ENCODE assay signal across 1 cellular context in the genomic region with DNA sequence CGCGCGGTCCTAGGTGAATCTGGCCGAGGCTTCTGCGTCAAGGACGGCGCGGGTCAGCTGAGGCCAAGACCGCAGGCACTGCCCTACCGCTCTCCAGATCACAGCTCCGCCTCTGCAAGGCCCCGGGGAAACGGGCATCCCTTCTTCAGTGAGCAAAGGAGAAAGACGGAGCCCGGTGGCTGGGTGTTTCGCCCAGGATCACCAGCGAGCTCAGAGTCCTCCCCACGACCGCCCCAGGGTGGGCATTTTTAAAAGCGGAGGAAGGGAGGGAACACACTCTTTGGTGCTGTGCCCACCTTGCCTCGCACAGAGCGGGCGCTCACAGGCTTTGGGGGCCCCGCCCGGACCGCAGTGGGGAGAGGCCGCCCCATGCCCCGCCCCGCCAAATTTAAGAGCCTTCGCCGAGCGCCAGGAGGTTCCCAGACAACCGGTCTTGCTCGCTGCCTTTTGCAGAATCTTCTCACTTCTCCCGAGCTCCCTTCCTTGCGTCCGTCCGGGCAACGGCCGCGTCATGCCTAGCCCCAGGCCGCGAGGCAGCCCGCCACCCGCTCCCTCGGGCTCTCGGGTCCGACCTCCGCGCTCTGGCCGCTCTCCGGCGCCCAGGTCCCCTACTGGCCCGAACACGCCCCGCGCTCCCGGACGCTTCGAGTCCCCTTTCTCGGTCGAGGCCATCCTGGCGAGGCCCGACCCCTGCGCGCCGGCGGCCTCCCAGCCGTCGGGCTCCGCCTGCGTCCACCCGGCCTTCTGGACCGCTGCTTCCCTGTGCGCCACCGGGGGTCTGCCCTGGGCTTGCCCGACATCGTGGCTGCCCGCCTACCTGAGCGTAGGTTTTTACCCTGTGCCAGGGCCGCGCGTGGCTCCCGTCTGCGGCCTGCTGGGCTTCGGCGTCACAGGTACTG.
TF ChIP-seq lines count a peak whose summit lies in the region.

Gene NOTO, plus strand, starts transcription at position 419 of the 899 bp plus-strand sequence. Its CDS starts 93 bp downstream, at position 512.

TF ChIP-seq in H1, 55 proteins besides CTCF, POLR2A, EP300 and RAD21:
- TF ChIP-seq CBX8 (IDR thresholded peaks at IDR 0.05; ENCODE audit: borderline replicate concordance, low read depth, low read length) (no peak), TBP (IDR thresholded peaks at IDR 0.05; ENCODE audit: low read depth, low read length) (no peak), USF2 (IDR thresholded peaks at IDR 0.05; ENCODE audit: low read length) (no peak), SP1 (IDR thresholded peaks at IDR 0.05; ENCODE audit: low read depth, low read length) (no peak), RFX5 (IDR thresholded peaks at IDR 0.05; ENCODE audit: borderline replicate concordance, low read depth, low read length) (no peak), BCL11A (IDR thresholded peaks at IDR 0.05; ENCODE audit: low read depth in 2 of 2, low read length in 2 of 2) (no peak), TAF1 (IDR thresholded peaks at IDR 0.05; ENCODE audit: low read depth, low read length) (0 out of 2 replicates have a peak, but pooled peaks have one; percentile 13), RXRA (IDR thresholded peaks at IDR 0.05; ENCODE audit: insufficient read depth, low read depth, low read length) (no peak), SAP30 (IDR thresholded peaks at IDR 0.05; ENCODE audit: insufficient read depth, insufficient replicate concordance, low read length) (no peak), FOSL1 (IDR thresholded peaks at IDR 0.05; ENCODE audit: insufficient read depth, low read depth, low read length) (no peak), MAFK (IDR thresholded peaks at IDR 0.05; ENCODE audit: low read depth, low read length) (no peak), JUN (IDR thresholded peaks at IDR 0.05; ENCODE audit: low read depth, low read length) (no peak), BACH1 (IDR thresholded peaks at IDR 0.05; ENCODE audit: low read length) (no peak), SP4 (IDR thresholded peaks at IDR 0.05; ENCODE audit: low read length) (no peak), TEAD4 (IDR thresholded peaks at IDR 0.05; ENCODE audit: low read depth, low read length) (no peak), POLR2AphosphoS5 (IDR thresholded peaks at IDR 0.05; ENCODE audit: low read depth, low read length) (no peak), SRF (IDR thresholded peaks at IDR 0.05; ENCODE audit: low read depth, low read length) (no peak), CHD1 (IDR thresholded peaks at IDR 0.05; ENCODE audit: low read depth, low read length) (no peak), KDM5A (IDR thresholded peaks at IDR 0.05; ENCODE audit: low read length) (no peak), E2F6 (IDR thresholded peaks at IDR 0.05) (no peak; the same call in none of the 2 replicates), YY1 (IDR thresholded peaks at IDR 0.05; ENCODE audit: low read depth, low read length) (no peak), SP2 (IDR thresholded peaks at IDR 0.05; ENCODE audit: low read length) (no peak), ASH2L (IDR thresholded peaks at IDR 0.05; ENCODE audit: low read length) (peak; percentile 79), ATF2 (IDR thresholded peaks at IDR 0.05; ENCODE audit: low read length) (no peak), GABPA (IDR thresholded peaks at IDR 0.05; ENCODE audit: borderline replicate concordance, insufficient read depth, low read length) (no peak), MAX (IDR thresholded peaks at IDR 0.05) (peak; percentile 48), TAF7 (optimal IDR thresholded peaks at IDR 0.05; ENCODE audit: borderline replicate concordance, low read depth, low read length) (no peak), GTF2F1 (IDR thresholded peaks at IDR 0.05; ENCODE audit: borderline replicate concordance, low read depth, low read length) (no peak), SIN3A (conservative IDR thresholded peaks at IDR 0.05 in 1 of 2, IDR thresholded peaks at IDR 0.05 in 1 of 2; ENCODE audit: low read depth in 1 of 2, low read length in 2 of 2) (no peak; a peak in 1 of 4 replicates), RNF2 (IDR thresholded peaks at IDR 0.05; ENCODE audit: borderline replicate concordance, low read depth, low read length, missing control alignments, poor library complexity, severe bottlenecking) (no peak), CTBP2 (IDR thresholded peaks at IDR 0.05; ENCODE audit: borderline replicate concordance, insufficient read depth, insufficient read length, low read length) (no peak), SIRT6 (IDR thresholded peaks at IDR 0.05; ENCODE audit: low read length) (no peak), POU5F1 (IDR thresholded peaks at IDR 0.05; ENCODE audit: low read depth, low read length) (no peak), TCF12 (IDR thresholded peaks at IDR 0.05; ENCODE audit: low read depth, low read length) (no peak), ATF3 (IDR thresholded peaks at IDR 0.05; ENCODE audit: insufficient read depth, low read depth, low read length) (no peak), EZH2 (IDR thresholded peaks at IDR 0.05; ENCODE audit: low read depth, low read length, severe bottlenecking) (peak; percentile 89), RBBP5 (IDR thresholded peaks at IDR 0.05; ENCODE audit: borderline replicate concordance, low read depth, low read length) (peak; percentile 54; the same call in 1 of the 2 replicates), HDAC6 (IDR thresholded peaks at IDR 0.05; ENCODE audit: low read depth, low read length) (no peak), ZNF274 (IDR thresholded peaks at IDR 0.05; ENCODE audit: borderline replicate concordance, extremely low read depth, low read length) (no peak), NANOG (IDR thresholded peaks at IDR 0.05; ENCODE audit: insufficient read depth, low read depth, low read length, poor library complexity, severe bottlenecking) (no peak), BRCA1 (IDR thresholded peaks at IDR 0.05; ENCODE audit: low read depth, low read length) (no peak), CHD2 (IDR thresholded peaks at IDR 0.05; ENCODE audit: low read length) (no peak), KDM1A (IDR thresholded peaks at IDR 0.05; ENCODE audit: borderline replicate concordance, low read length) (no peak), EGR1 (IDR thresholded peaks at IDR 0.05; ENCODE audit: borderline replicate concordance, low read depth, low read length) (no peak), JUND (IDR thresholded peaks at IDR 0.05; ENCODE audit: low read length) (no peak), KDM4A (IDR thresholded peaks at IDR 0.05; ENCODE audit: low read depth, low read length, severe bottlenecking) (peak; percentile 96), SUZ12 (IDR thresholded peaks at IDR 0.05; ENCODE audit: low read length) (0 out of 2 replicates have a peak, but pooled peaks have one; percentile 89), HDAC2 (IDR thresholded peaks at IDR 0.05; ENCODE audit: borderline replicate concordance in 1 of 2, low read depth in 2 of 2, low read length in 2 of 2) (no peak), PHF8 (conservative IDR thresholded peaks at IDR 0.05; ENCODE audit: low read depth, low read length) (0 out of 2 replicates have a peak, but pooled peaks have one; percentile 16), CBX5 (IDR thresholded peaks at IDR 0.05; ENCODE audit: low read depth, low read length) (no peak), CHD7 (IDR thresholded peaks at IDR 0.05; ENCODE audit: insufficient replicate concordance, low read length) (no peak), SIX5 (IDR thresholded peaks at IDR 0.05; ENCODE audit: low read depth, low read length) (no peak), CEBPB (IDR thresholded peaks at IDR 0.05; ENCODE audit: low read depth, low read length) (no peak), NRF1 (IDR thresholded peaks at IDR 0.05; ENCODE audit: low read depth, low read length) (no peak), CREB1 (IDR thresholded peaks at IDR 0.05) (peak; percentile 34; the same call in 1 of the 2 replicates)
